ENCODE assay signal across 1 cellular context in the genomic region with DNA sequence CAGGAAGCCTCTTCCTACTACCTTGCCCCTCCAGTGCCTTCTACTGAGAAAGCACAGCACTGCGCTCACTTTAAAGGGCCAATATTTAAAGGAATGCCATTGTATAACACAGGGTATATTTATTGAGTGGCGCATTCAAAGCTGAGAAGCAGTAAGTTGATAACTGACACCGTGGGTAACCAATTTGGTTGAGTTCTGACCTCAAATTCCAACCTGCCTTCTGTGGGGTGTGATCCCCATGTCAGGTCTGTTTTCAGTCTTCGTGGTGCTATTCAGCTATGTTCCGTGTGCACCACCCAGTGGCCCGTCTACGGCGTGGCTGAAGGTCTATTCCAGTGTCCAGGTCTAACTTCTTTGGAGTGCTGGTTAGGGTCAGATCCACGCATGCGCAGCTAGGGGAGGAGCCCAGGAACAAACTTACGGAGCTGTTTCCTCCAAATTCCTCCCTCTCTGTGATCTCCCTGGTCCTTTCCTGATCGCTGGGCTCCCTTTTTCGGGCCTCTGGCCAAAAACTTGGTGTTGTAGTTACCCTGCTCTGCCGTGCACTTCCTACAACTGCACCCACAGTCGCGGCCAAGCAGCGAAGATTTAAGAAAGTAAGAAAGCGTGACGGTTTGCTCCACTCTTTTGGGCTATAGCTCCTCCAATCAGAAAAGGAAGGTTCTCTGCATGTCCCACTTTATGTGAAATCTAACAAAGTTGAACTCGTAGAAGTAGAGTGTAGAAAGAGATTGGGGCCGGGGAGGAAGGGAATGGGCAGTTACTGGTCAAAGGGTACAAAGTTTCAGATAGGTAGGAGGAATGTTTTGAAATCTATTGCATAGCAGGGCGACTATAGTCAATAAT.
A peak's percentile ranks its signal among the peaks of the same experiment; 100 is the strongest.
TF ChIP-seq lines count a peak whose summit lies in the region.

No MANE protein-coding gene starts in this region.

TF ChIP-seq in GM12878, 131 proteins besides CTCF, POLR2A, EP300 and RAD21 (continued from another document):
- TF ChIP-seq RCOR1 (conservative IDR thresholded peaks at IDR 0.05; ENCODE audit: low read depth, low read length) (no peak), POLR2AphosphoS5 (IDR thresholded peaks at IDR 0.05; ENCODE audit: low read length) (no peak), RBBP5 (conservative IDR thresholded peaks at IDR 0.05) (no peak), KDM1A (IDR thresholded peaks at IDR 0.05; ENCODE audit: borderline replicate concordance) (no peak), PAX8 (IDR thresholded peaks at IDR 0.05) (no peak), WRNIP1 (IDR thresholded peaks at IDR 0.05; ENCODE audit: borderline replicate concordance, low read depth, low read length) (no peak), POU2F2 (IDR thresholded peaks at IDR 0.05; ENCODE audit: borderline replicate concordance, low read depth, low read length) (peak; percentile 68; the same call in 1 of the 3 replicates), FOS (IDR thresholded peaks at IDR 0.05; ENCODE audit: borderline replicate concordance, extremely low read depth, insufficient read length) (no peak), SPI1 (IDR thresholded peaks at IDR 0.05; ENCODE audit: borderline replicate concordance, insufficient read depth, low read depth, low read length) (no peak), CREM (IDR thresholded peaks at IDR 0.05; ENCODE audit: low read depth) (no peak), CREB1 (IDR thresholded peaks at IDR 0.05; ENCODE audit: low read depth) (no peak), ESRRA (IDR thresholded peaks at IDR 0.05; ENCODE audit: low read length) (no peak), TCF3 (IDR thresholded peaks at IDR 0.05; ENCODE audit: borderline replicate concordance, insufficient read depth, low read depth, low read length) (no peak), NR2F1 (conservative IDR thresholded peaks at IDR 0.05) (no peak), PML (IDR thresholded peaks at IDR 0.05; ENCODE audit: low read length) (no peak), SMAD1 (IDR thresholded peaks at IDR 0.05; ENCODE audit: low read depth, partially characterized antibody) (no peak)
- TF ChIP-seq, protein P1, sequence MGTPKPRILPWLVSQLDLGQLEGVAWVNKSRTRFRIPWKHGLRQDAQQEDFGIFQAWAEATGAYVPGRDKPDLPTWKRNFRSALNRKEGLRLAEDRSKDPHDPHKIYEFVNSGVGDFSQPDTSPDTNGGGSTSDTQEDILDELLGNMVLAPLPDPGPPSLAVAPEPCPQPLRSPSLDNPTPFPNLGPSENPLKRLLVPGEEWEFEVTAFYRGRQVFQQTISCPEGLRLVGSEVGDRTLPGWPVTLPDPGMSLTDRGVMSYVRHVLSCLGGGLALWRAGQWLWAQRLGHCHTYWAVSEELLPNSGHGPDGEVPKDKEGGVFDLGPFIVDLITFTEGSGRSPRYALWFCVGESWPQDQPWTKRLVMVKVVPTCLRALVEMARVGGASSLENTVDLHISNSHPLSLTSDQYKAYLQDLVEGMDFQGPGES (IDR thresholded peaks at IDR 0.05) = no peak
- TF ChIP-seq, protein P2, sequence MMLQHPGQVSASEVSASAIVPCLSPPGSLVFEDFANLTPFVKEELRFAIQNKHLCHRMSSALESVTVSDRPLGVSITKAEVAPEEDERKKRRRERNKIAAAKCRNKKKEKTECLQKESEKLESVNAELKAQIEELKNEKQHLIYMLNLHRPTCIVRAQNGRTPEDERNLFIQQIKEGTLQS (IDR thresholded peaks at IDR 0.05; ENCODE audit: borderline replicate concordance, extremely low read depth, low read depth, low read length) = peak; percentile 19; the same call in 1 of the 2 replicates
- TF ChIP-seq, protein P3, sequence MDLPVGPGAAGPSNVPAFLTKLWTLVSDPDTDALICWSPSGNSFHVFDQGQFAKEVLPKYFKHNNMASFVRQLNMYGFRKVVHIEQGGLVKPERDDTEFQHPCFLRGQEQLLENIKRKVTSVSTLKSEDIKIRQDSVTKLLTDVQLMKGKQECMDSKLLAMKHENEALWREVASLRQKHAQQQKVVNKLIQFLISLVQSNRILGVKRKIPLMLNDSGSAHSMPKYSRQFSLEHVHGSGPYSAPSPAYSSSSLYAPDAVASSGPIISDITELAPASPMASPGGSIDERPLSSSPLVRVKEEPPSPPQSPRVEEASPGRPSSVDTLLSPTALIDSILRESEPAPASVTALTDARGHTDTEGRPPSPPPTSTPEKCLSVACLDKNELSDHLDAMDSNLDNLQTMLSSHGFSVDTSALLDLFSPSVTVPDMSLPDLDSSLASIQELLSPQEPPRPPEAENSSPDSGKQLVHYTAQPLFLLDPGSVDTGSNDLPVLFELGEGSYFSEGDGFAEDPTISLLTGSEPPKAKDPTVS (IDR thresholded peaks at IDR 0.05; ENCODE audit: low read depth, low read length) = no peak
- TF ChIP-seq, protein P4, sequence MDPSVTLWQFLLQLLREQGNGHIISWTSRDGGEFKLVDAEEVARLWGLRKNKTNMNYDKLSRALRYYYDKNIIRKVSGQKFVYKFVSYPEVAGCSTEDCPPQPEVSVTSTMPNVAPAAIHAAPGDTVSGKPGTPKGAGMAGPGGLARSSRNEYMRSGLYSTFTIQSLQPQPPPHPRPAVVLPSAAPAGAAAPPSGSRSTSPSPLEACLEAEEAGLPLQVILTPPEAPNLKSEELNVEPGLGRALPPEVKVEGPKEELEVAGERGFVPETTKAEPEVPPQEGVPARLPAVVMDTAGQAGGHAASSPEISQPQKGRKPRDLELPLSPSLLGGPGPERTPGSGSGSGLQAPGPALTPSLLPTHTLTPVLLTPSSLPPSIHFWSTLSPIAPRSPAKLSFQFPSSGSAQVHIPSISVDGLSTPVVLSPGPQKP (IDR thresholded peaks at IDR 0.05; ENCODE audit: low read depth, low read length) = no peak
